In genomic region chr20:47348539-47349142, GRCh38 we compare ENCODE assay signal across 1 cellular context.
TF ChIP-seq lines count a peak whose summit lies in the region.

No MANE protein-coding gene starts in this region.

TF ChIP-seq in K562, 482 proteins besides CTCF, POLR2A, EP300 and RAD21 (continued from another document and continues in another):
- no peak for TF ChIP-seq TFE3 (CRISPR knock-in tag; IDR thresholded peaks at IDR 0.05)
- no peak for TF ChIP-seq PPARD (CRISPR knock-in tag; IDR thresholded peaks at IDR 0.05)
- TF ChIP-seq NCOA6 (IDR thresholded peaks at IDR 0.05): no peak
- no peak for TF ChIP-seq ZNF263 (CRISPR knock-in tag; IDR thresholded peaks at IDR 0.05; ENCODE audit: borderline replicate concordance)
- no peak for TF ChIP-seq GABPA (tag; conservative IDR thresholded peaks at IDR 0.05; ENCODE audit: low read depth)
- TF ChIP-seq BRF2 (IDR thresholded peaks at IDR 0.05; ENCODE audit: borderline replicate concordance, insufficient read depth, insufficient read length): no peak
- no peak for TF ChIP-seq TEAD1 (CRISPR knock-in tag; IDR thresholded peaks at IDR 0.05)
- peak; percentile 9; the same call in 1 of the 2 replicates for TF ChIP-seq CXXC5 (CRISPR knock-in tag; IDR thresholded peaks at IDR 0.05)
- TF ChIP-seq ZNF165 (CRISPR knock-in tag; IDR thresholded peaks at IDR 0.05; ENCODE audit: borderline replicate concordance): no peak
- TF ChIP-seq FOXA3 (CRISPR knock-in tag; conservative IDR thresholded peaks at IDR 0.05 in 1 of 2, IDR thresholded peaks at IDR 0.05 in 1 of 2): no peak
- TF ChIP-seq MYNN (IDR thresholded peaks at IDR 0.05): no peak
- no peak for TF ChIP-seq MYNN (CRISPR knock-in tag; IDR thresholded peaks at IDR 0.05)
- no peak for TF ChIP-seq TCF3 (CRISPR knock-in tag; IDR thresholded peaks at IDR 0.05)
- no peak for TF ChIP-seq ASH1L (IDR thresholded peaks at IDR 0.05; ENCODE audit: borderline replicate concordance, low read depth, partially characterized antibody)
- TF ChIP-seq PYGO2 (tag; IDR thresholded peaks at IDR 0.05): no peak
- TF ChIP-seq ZNF644 (tag; IDR thresholded peaks at IDR 0.05; ENCODE audit: low read depth): no peak
- no peak for TF ChIP-seq ZNF780A (CRISPR knock-in tag; IDR thresholded peaks at IDR 0.05)
- no peak for TF ChIP-seq KDM1A (IDR thresholded peaks at IDR 0.05)
- TF ChIP-seq ESRRA (IDR thresholded peaks at IDR 0.05; ENCODE audit: borderline replicate concordance, low read depth): no peak
- TF ChIP-seq LEF1 (IDR thresholded peaks at IDR 0.05): no peak
- TF ChIP-seq GTF2E2 (tag; IDR thresholded peaks at IDR 0.05): no peak
- no peak for TF ChIP-seq MYBL2 (IDR thresholded peaks at IDR 0.05; ENCODE audit: low read depth)
- no peak for TF ChIP-seq MYBL2 (CRISPR knock-in tag; IDR thresholded peaks at IDR 0.05; ENCODE audit: borderline replicate concordance)
- no peak for TF ChIP-seq HIVEP1 (CRISPR knock-in tag; IDR thresholded peaks at IDR 0.05)
- no peak for TF ChIP-seq KLF6 (CRISPR knock-in tag; IDR thresholded peaks at IDR 0.05; ENCODE audit: borderline replicate concordance)
- no peak for TF ChIP-seq PRDM10 (IDR thresholded peaks at IDR 0.05; ENCODE audit: partially characterized antibody)
- 0 out of 2 replicates have a peak, but pooled peaks have one; percentile 45 for TF ChIP-seq ZNF197 (CRISPR knock-in tag; IDR thresholded peaks at IDR 0.05; ENCODE audit: low read depth)
- no peak for TF ChIP-seq ZBED1 (IDR thresholded peaks at IDR 0.05)
- TF ChIP-seq MLLT1 (IDR thresholded peaks at IDR 0.05): no peak; a peak in 1 of 4 replicates
- TF ChIP-seq ESRRB (CRISPR knock-in tag; IDR thresholded peaks at IDR 0.05; ENCODE audit: borderline replicate concordance): no peak
- no peak for TF ChIP-seq POLR3G (IDR thresholded peaks at IDR 0.05; ENCODE audit: extremely low read depth, insufficient read length, insufficient replicate concordance)
- TF ChIP-seq HDAC3 (IDR thresholded peaks at IDR 0.05; ENCODE audit: borderline replicate concordance, partially characterized antibody): no peak
- no peak for TF ChIP-seq ID3 (CRISPR knock-in tag; IDR thresholded peaks at IDR 0.05)
- no peak for TF ChIP-seq ID3 (tag; IDR thresholded peaks at IDR 0.05)
- 0 out of 2 replicates have a peak, but pooled peaks have one; percentile 50 for TF ChIP-seq FOXJ2 (tag; IDR thresholded peaks at IDR 0.05)
- no peak for TF ChIP-seq ZZZ3 (IDR thresholded peaks at IDR 0.05)
- TF ChIP-seq SRSF3 (IDR thresholded peaks at IDR 0.05; ENCODE audit: insufficient read depth, low read length): no peak
- no peak for TF ChIP-seq HDGF (IDR thresholded peaks at IDR 0.05)
- TF ChIP-seq ZNF217 (CRISPR knock-in tag; IDR thresholded peaks at IDR 0.05): no peak
- TF ChIP-seq ZNF212 (CRISPR knock-in tag; IDR thresholded peaks at IDR 0.05): no peak
- TF ChIP-seq ZNF592 (IDR thresholded peaks at IDR 0.05): peak; percentile 38; the same call in 1 of the 2 replicates
- TF ChIP-seq CHD2 (IDR thresholded peaks at IDR 0.05; ENCODE audit: low read depth, low read length): no peak
- TF ChIP-seq MEF2D (tag; conservative IDR thresholded peaks at IDR 0.05; ENCODE audit: low read depth): no peak
- TF ChIP-seq BRD9 (IDR thresholded peaks at IDR 0.05; ENCODE audit: low read depth, partially characterized antibody): no peak
- TF ChIP-seq TRIM25 (IDR thresholded peaks at IDR 0.05; ENCODE audit: borderline replicate concordance): no peak
- TF ChIP-seq CBX2 (IDR thresholded peaks at IDR 0.05; ENCODE audit: insufficient read depth, low read length, poor library complexity, severe bottlenecking): no peak
- TF ChIP-seq TSC22D4 (tag; IDR thresholded peaks at IDR 0.05): no peak
- no peak for TF ChIP-seq SREBF2 (CRISPR knock-in tag; IDR thresholded peaks at IDR 0.05)
- no peak for TF ChIP-seq ZNF232 (CRISPR knock-in tag; IDR thresholded peaks at IDR 0.05)
- TF ChIP-seq VEZF1 (CRISPR knock-in tag; IDR thresholded peaks at IDR 0.05): peak; percentile 23; the same call in 1 of the 2 replicates
